ENCODE assay signal across 5 cellular contexts in the genomic region with DNA sequence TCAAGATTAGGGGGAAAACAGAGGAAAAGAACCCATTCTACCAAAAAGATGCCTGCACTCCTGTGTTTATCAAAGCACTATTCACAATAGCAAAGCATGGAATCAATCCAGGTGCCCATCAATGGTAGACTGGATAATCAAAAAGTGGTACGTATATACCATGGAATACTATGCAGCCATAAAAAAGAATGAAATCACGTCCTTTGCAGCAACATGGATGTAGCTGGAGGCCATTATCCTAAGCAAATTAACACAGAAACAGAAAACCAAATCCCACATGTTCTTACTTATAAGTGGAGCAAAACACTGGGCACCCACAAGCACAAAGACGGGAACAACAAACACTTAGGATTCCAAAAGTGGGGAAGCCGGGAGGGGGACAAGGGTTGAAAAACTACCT. TPM values are rescaled to one million over a fixed set of nuclear protein-coding genes. Genes with fewer than 3 reads are reported as not detected.
DNase-seq lines count a peak whose midpoint lies in the region; ATAC-seq, FAIRE-seq and TF ChIP-seq lines count a peak whose summit lies in the region.
"Not testable (repeated sequence)": the region's sequence is repeated elsewhere in the genome, so short reads cannot be mapped to it uniquely, and the experiment has no call there.
"Had no signal": no experiment of that assay in that cellular context is flagged by ENCODE, and none has a peak within 500 bp of the region (broad histone marks: within the 10 kb centered on the region; RNA-seq: fewer than 3 reads in every experiment).

No MANE protein-coding gene starts in this region.

- TF ChIP-seq POLR2A in K562 (conservative IDR thresholded peaks at IDR 0.05) = not testable (repeated sequence)

- TF ChIP-seq CTCF in HEK293 (tag by site-specific recombination; IDR thresholded peaks at IDR 0.05); Panc1 (IDR thresholded peaks at IDR 0.05); K562 (IDR thresholded peaks at IDR 0.05 in 2 of 3, conservative IDR thresholded peaks at IDR 0.05 in 1 of 3; ENCODE audit: insufficient read depth in 2 of 3, low read depth in 1 of 3, low read length in 3 of 3): not testable (repeated sequence)

- H3K9ac ChIP-seq in K562 (ENCODE audit: insufficient read depth in 1 of 2, low read depth in 2 of 2, low read length in 2 of 2) = not testable (repeated sequence)

- not testable (repeated sequence) for H4K20me1 ChIP-seq in K562 (replicated peaks; ENCODE audit: control insufficient read depth, insufficient read depth, low read length)

- CTCF ChIA-PET in HEK293 (lab: Yijun Ruan, JAX); Panc1 (lab: Charles Lee); K562 (lab: Yijun Ruan, JAX; ENCODE audit: low intra/inter-chr PET ratio): not testable (repeated sequence)

- TSS peak; percentile 63 for BruUV-seq in Panc1 (replicated peaks; lab: Mats Ljungman, UMichigan)
- BruUV-seq in K562 (replicated peaks; lab: Mats Ljungman, UMichigan) = not testable (repeated sequence)

- not testable (repeated sequence) for DNase-seq in Panc1 (ENCODE audit: low read depth, low spot score); K562 (ENCODE audit: extremely low read depth in 1 of 4, low spot score in 3 of 4)

- ATAC-seq in Panc1, K562: not testable (repeated sequence)

- not testable (repeated sequence) for H3K27ac ChIP-seq in HEK293 (ENCODE audit: extremely low read depth, low read depth, low read length); Panc1 (ENCODE audit: low read length); K562 (ENCODE audit: extremely low read depth, low read depth, low read length)

- TF ChIP-seq EP300 in K562 (IDR thresholded peaks at IDR 0.05; ENCODE audit: low read length) = not testable (repeated sequence)

- not testable (repeated sequence) for H3K4me2 ChIP-seq in K562 (ENCODE audit: insufficient read depth, low read length)

- intact Hi-C loops in Panc1 (cut with micrococcal nuclease; ENCODE audit: unreplicated experiment); K562 (cut with micrococcal nuclease): not testable (repeated sequence)

- in situ Hi-C loops in Panc1 (cut with HindIII; ENCODE audit: low pct_unique_long_range_greater_than_20kb, low sequenced_read_pairs); K562 (cut with MboI): not testable (repeated sequence)

- not testable (repeated sequence) for H3K79me2 ChIP-seq in K562 (ENCODE audit: control insufficient read depth, insufficient read depth, low read length)

- H2AFZ ChIP-seq in K562 (ENCODE audit: low read depth, low read length) = not testable (repeated sequence)

- H3K9me3 ChIP-seq in HEK293 (ENCODE audit: control insufficient read depth, insufficient read depth, low read depth, low read length); Panc1 (ENCODE audit: control insufficient read depth, insufficient read depth, low read depth, low read length); K562 (replicated peaks; ENCODE audit: control insufficient read depth, insufficient read depth, low read depth, low read length): not testable (repeated sequence)

- not testable (repeated sequence) for H3K4me1 ChIP-seq in HEK293 (ENCODE audit: control insufficient read depth, insufficient read depth, low read length); Panc1 (ENCODE audit: control insufficient read depth, insufficient read depth, low read length); K562 (replicated peaks in 1 of 2; ENCODE audit: control insufficient read depth in 2 of 2, insufficient read depth in 2 of 2, low read length in 2 of 2)

- peaks cover 4 to 46% of the 10 kb centered on the region in 2 experiments; a peak in 2 of 3 replicates for H3K36me3 ChIP-seq in HEK293 (ENCODE audit: control insufficient read depth in 2 of 2, insufficient read depth in 1 of 2, low read length in 2 of 2)
- not testable (repeated sequence) for H3K36me3 ChIP-seq in Panc1 (ENCODE audit: control insufficient read depth, insufficient read depth, low read length); K562 (ENCODE audit: control insufficient read depth, insufficient read depth, low read length)

- FAIRE-seq in K562 (lab: Jason Lieb, UNC) = not testable (repeated sequence)

- POLR2A ChIA-PET in HEK293 (lab: Yijun Ruan, JAX); Panc1 (lab: Charles Lee); K562 (lab: Yijun Ruan, JAX): not testable (repeated sequence)

- not testable (repeated sequence) for TF ChIP-seq RAD21 in K562 (CRISPR knock-in tag; conservative IDR thresholded peaks at IDR 0.05 in 1 of 2, IDR thresholded peaks at IDR 0.05 in 1 of 2)

- not testable (repeated sequence) for H3K9me1 ChIP-seq in K562 (ENCODE audit: control insufficient read depth, insufficient read depth, low read length)

- not testable (repeated sequence) for H3K4me3 ChIP-seq in HEK293 (ENCODE audit: low read depth, low read length); Panc1 (ENCODE audit: low read depth in 2 of 2, low read length in 2 of 2); K562

- 41% methylated on average over 4 of the region's 4 CpGs for WGBS in K562 (ENCODE audit: insufficient coverage, low coverage, missing lambda C conversion rate)

- not testable (repeated sequence) for H3K27me3 ChIP-seq in Panc1 (ENCODE audit: control insufficient read depth, insufficient read depth, low read length)
- H3K27me3 ChIP-seq in K562 (ENCODE audit: control insufficient read depth in 2 of 2, insufficient read depth in 2 of 2, low read length in 2 of 2) = peaks cover 0 to 12% of the 10 kb centered on the region in 2 experiments; a peak in 1 of 5 replicates

RNA-seq across cellular contexts. Expression of gene TRPV3, which starts 21.1 kb away (rescaled TPM):
- total RNA-seq in Panc1 (2021; ENCODE audit: unreplicated experiment) = 0.31 TPM
- polyA plus RNA-seq in Panc1 (2012; ENCODE audit: insufficient read length) = 0.42 TPM
- total RNA-seq in K562 (2011; cell fraction: chromatin; rRNA removed; ENCODE audit: low replicate concordance) = 0.90 and 1.3 TPM in 2 replicates
- 0.39 and 1.2 TPM in 2 replicates for total RNA-seq in K562 (2011; cell fraction: nucleolus; rRNA removed)
- 0.69 and 0.73 TPM in 2 replicates for total RNA-seq in K562 (2011; cell fraction: nucleoplasm; rRNA removed)
- 0.09 TPM in 1 of 2 replicates, not detected in the other for total RNA-seq in K562 (2014; rRNA removed)
- 0.07 and 0.10 TPM in 2 replicates for total RNA-seq in K562 (2014; rRNA removed; fragmentation: Illumina TruSeq; extraction: Trizol)
- 0.11 TPM in 2 replicates for total RNA-seq in K562 (2015; rRNA removed; fragmentation: Illumina TruSeq; extraction: Trizol)
- 0.11 and 0.18 TPM in 2 replicates for total RNA-seq in K562 (2021)
- 0.09 and 0.22 TPM in 2 replicates for polyA plus RNA-seq in K562 (2011; rRNA removed)
- 0.03 and 0.15 TPM in 2 replicates for polyA plus RNA-seq in K562 (2011; cell fraction: cytosol; rRNA removed)
- polyA plus RNA-seq in K562 (2011; cell fraction: nucleus; rRNA removed) = 0.32 and 0.55 TPM in 2 replicates
- polyA plus RNA-seq in K562 (2012) = 0.09 and 0.17 TPM in 2 replicates
- polyA plus RNA-seq in K562 (2014; fragmentation: Illumina TruSeq; extraction: Trizol) = 0.08 and 0.10 TPM in 2 replicates
- under 1 TPM in 1 of 2 experiments, not detected in 1; 0.03 TPM for polyA plus RNA-seq in K562 (2014; fragmentation: Nextera tagmentation; extraction: Ambion mirVana)
- 0.42 and 0.55 TPM in 2 replicates for polyA plus RNA-seq in K562 (2014; rRNA removed)
- polyA minus RNA-seq in K562 (2011; rRNA and poly(A)+ RNA removed) = 0.25 and 0.36 TPM in 2 replicates
- polyA minus RNA-seq in K562 (2011; cell fraction: cytosol; rRNA and poly(A)+ RNA removed) = not detected in 2 replicates
- 0.27 and 0.44 TPM in 2 replicates for polyA minus RNA-seq in K562 (2011; cell fraction: nucleus; rRNA and poly(A)+ RNA removed)
- polyA plus RNA-seq: CD14-positive monocyte; CD4-positive, alpha-beta memory T cell had no signal

RNA-seq across cellular contexts. Expression of gene TRPV1, which starts 30.5 kb away (rescaled TPM):
- total RNA-seq in Panc1 (2021; ENCODE audit: unreplicated experiment) = 3.4 TPM
- polyA plus RNA-seq in Panc1 (2012; ENCODE audit: insufficient read length) = 2.4 TPM
- 0.83 and 2.1 TPM in 2 replicates for total RNA-seq in K562 (2011; cell fraction: chromatin; rRNA removed; ENCODE audit: low replicate concordance)
- total RNA-seq in K562 (2011; cell fraction: nucleolus; rRNA removed) = 0.83 and 1.1 TPM in 2 replicates
- 0.44 and 1.9 TPM in 2 replicates for total RNA-seq in K562 (2011; cell fraction: nucleoplasm; rRNA removed)
- total RNA-seq in K562 (2014; rRNA removed) = 0.08 TPM in 1 of 2 replicates, not detected in the other
- total RNA-seq in K562 (2014; rRNA removed; fragmentation: Illumina TruSeq; extraction: Trizol) = 0.11 TPM in 1 of 2 replicates, not detected in the other
- total RNA-seq in K562 (2015; rRNA removed; fragmentation: Illumina TruSeq; extraction: Trizol) = 0.15 TPM in 1 of 2 replicates, not detected in the other
- 0.11 and 0.20 TPM in 2 replicates for total RNA-seq in K562 (2021)
- polyA plus RNA-seq in K562 (2011; rRNA removed) = 0.12 and 0.18 TPM in 2 replicates
- 0.09 and 0.27 TPM in 2 replicates for polyA plus RNA-seq in K562 (2011; cell fraction: cytosol; rRNA removed)
- polyA plus RNA-seq in K562 (2011; cell fraction: nucleus; rRNA removed) = 0.38 and 0.42 TPM in 2 replicates
- 0.13 and 0.58 TPM in 2 replicates for polyA plus RNA-seq in K562 (2012)
- 0.09 and 0.12 TPM in 2 replicates for polyA plus RNA-seq in K562 (2014; fragmentation: Illumina TruSeq; extraction: Trizol)
- under 1 TPM in 1 of 2 experiments, not detected in 1; 0.01 TPM for polyA plus RNA-seq in K562 (2014; fragmentation: Nextera tagmentation; extraction: Ambion mirVana)
- 0.09 and 0.12 TPM in 2 replicates for polyA plus RNA-seq in K562 (2014; rRNA removed)
- polyA minus RNA-seq in K562 (2011; rRNA and poly(A)+ RNA removed) = 0.48 TPM in 1 of 2 replicates, not detected in the other
- 0.91 TPM in 1 of 2 replicates, not detected in the other for polyA minus RNA-seq in K562 (2011; cell fraction: cytosol; rRNA and poly(A)+ RNA removed)
- 0.27 and 0.44 TPM in 2 replicates for polyA minus RNA-seq in K562 (2011; cell fraction: nucleus; rRNA and poly(A)+ RNA removed)
- polyA plus RNA-seq: CD14-positive monocyte had no signal

RNA-seq across cellular contexts. Expression of gene SHPK, which starts 57.4 kb away (rescaled TPM):
- 8.4 TPM for total RNA-seq in Panc1 (2021; ENCODE audit: unreplicated experiment)
- 5.3 TPM for polyA plus RNA-seq in Panc1 (2012; ENCODE audit: insufficient read length)
- total RNA-seq in K562 (2011; cell fraction: chromatin; rRNA removed; ENCODE audit: low replicate concordance) = 13.0 and 29.8 TPM in 2 replicates
- total RNA-seq in K562 (2011; cell fraction: nucleolus; rRNA removed) = 18.3 and 19.6 TPM in 2 replicates
- total RNA-seq in K562 (2011; cell fraction: nucleoplasm; rRNA removed) = 12.8 and 15.2 TPM in 2 replicates
- total RNA-seq in K562 (2014; rRNA removed) = 16.3 and 20.2 TPM in 2 replicates
- 7.2 and 10.0 TPM in 2 replicates for total RNA-seq in K562 (2014; rRNA removed; fragmentation: Illumina TruSeq; extraction: Trizol)
- total RNA-seq in K562 (2015; rRNA removed; fragmentation: Illumina TruSeq; extraction: Trizol) = 11.8 and 12.3 TPM in 2 replicates
- total RNA-seq in K562 (2021) = 14.2 and 14.9 TPM in 2 replicates
- polyA plus RNA-seq in K562 (2011; rRNA removed) = 12.6 and 13.1 TPM in 2 replicates
- 17.7 and 23.1 TPM in 2 replicates for polyA plus RNA-seq in K562 (2011; cell fraction: cytosol; rRNA removed)
- polyA plus RNA-seq in K562 (2011; cell fraction: nucleus; rRNA removed) = 5.7 and 9.0 TPM in 2 replicates
- polyA plus RNA-seq in K562 (2012) = 9.8 and 10.4 TPM in 2 replicates
- polyA plus RNA-seq in K562 (2014; fragmentation: Illumina TruSeq; extraction: Trizol) = 12.2 and 12.8 TPM in 2 replicates
- polyA plus RNA-seq in K562 (2014; fragmentation: Nextera tagmentation; extraction: Ambion mirVana) = 1 to 10 TPM; 2.5 to 2.6 TPM
- polyA plus RNA-seq in K562 (2014; rRNA removed) = 10.5 and 11.2 TPM in 2 replicates
- 13.5 and 19.8 TPM in 2 replicates for polyA minus RNA-seq in K562 (2011; rRNA and poly(A)+ RNA removed)
- polyA minus RNA-seq in K562 (2011; cell fraction: cytosol; rRNA and poly(A)+ RNA removed) = 15.0 and 15.7 TPM in 2 replicates
- polyA minus RNA-seq in K562 (2011; cell fraction: nucleus; rRNA and poly(A)+ RNA removed) = 4.7 and 6.9 TPM in 2 replicates

RNA-seq across cellular contexts. Expression of gene CTNS, which starts 57.9 kb away (rescaled TPM):
- total RNA-seq in Panc1 (2021; ENCODE audit: unreplicated experiment) (20.4 TPM), K562 (2014; rRNA removed) (4.8 and 5.6 TPM in 2 replicates), K562 (2014; rRNA removed; fragmentation: Illumina TruSeq; extraction: Trizol) (3.5 TPM in 2 replicates), K562 (2015; rRNA removed; fragmentation: Illumina TruSeq; extraction: Trizol) (4.9 and 5.8 TPM in 2 replicates), K562 (2021) (6.2 and 7.3 TPM in 2 replicates)
- 18.0 TPM for polyA plus RNA-seq in Panc1 (2012; ENCODE audit: insufficient read length)
- total RNA-seq in K562 (2011; cell fraction: chromatin; rRNA removed; ENCODE audit: low replicate concordance) = 9.1 and 19.9 TPM in 2 replicates
- total RNA-seq in K562 (2011; cell fraction: nucleolus; rRNA removed) = 15.8 and 19.3 TPM in 2 replicates
- total RNA-seq in K562 (2011; cell fraction: nucleoplasm; rRNA removed) = 11.6 and 13.5 TPM in 2 replicates
- polyA plus RNA-seq in K562 (2011; rRNA removed) (4.2 and 4.6 TPM in 2 replicates), K562 (2014; fragmentation: Illumina TruSeq; extraction: Trizol) (6.7 and 7.8 TPM in 2 replicates), K562 (2014; fragmentation: Nextera tagmentation; extraction: Ambion mirVana) (1 to 10 TPM in 1 of 2 experiments, under 1 TPM in 1; 0.66 to 1.0 TPM), K562 (2014; rRNA removed) (6.0 and 8.4 TPM in 2 replicates)
- polyA plus RNA-seq in K562 (2011; cell fraction: cytosol; rRNA removed) = 5.2 and 8.5 TPM in 2 replicates
- polyA plus RNA-seq in K562 (2011; cell fraction: nucleus; rRNA removed) = 13.9 and 17.9 TPM in 2 replicates
- polyA plus RNA-seq in K562 (2012) = 6.4 and 12.1 TPM in 2 replicates
- polyA minus RNA-seq in K562 (2011; rRNA and poly(A)+ RNA removed) = 3.3 and 5.8 TPM in 2 replicates
- polyA minus RNA-seq in K562 (2011; cell fraction: cytosol; rRNA and poly(A)+ RNA removed) = 2.8 and 3.9 TPM in 2 replicates
- polyA minus RNA-seq in K562 (2011; cell fraction: nucleus; rRNA and poly(A)+ RNA removed) = 3.4 and 4.1 TPM in 2 replicates
